8 cellular contexts compared by ENCODE assay signal in genomic region chr7:964401-965231, GRCh38. TPM values are rescaled to one million over a fixed set of nuclear protein-coding genes. Genes with fewer than 3 reads are reported as not detected.
DNase-seq lines count a peak whose midpoint lies in the region; ATAC-seq, FAIRE-seq and TF ChIP-seq lines count a peak whose summit lies in the region.

No MANE protein-coding gene starts in this region.

- no peaks in the 10 kb centered on the region; the same call in 1 of the 2 replicates for H3K9me3 ChIP-seq in Karpas-422 (ENCODE audit: low read length)
- H3K9me3 ChIP-seq in lower lobe of right lung, result no peaks in the 10 kb centered on the region
- no peaks in the 10 kb centered on the region for H3K9me3 ChIP-seq in aorta (ENCODE audit: control insufficient read depth, low read length)

- H3K4me3 ChIP-seq in AG10803 (ENCODE audit: low read length) (no peak overlapping the region), Karpas-422 (ENCODE audit: low read length) (no peak overlapping the region), bronchial epithelial cell (ENCODE audit: low read depth, low read length) (no peak overlapping the region), lower lobe of right lung (peak overlapping the region; percentile 20), aorta (ENCODE audit: low read length in 2 of 2) (no peak overlapping the region)

- H3K79me2 ChIP-seq in Karpas-422 (ENCODE audit: low read length), result no peaks in the 10 kb centered on the region

- no peak overlapping the region for H3K4me2 ChIP-seq in Karpas-422 (ENCODE audit: low read depth, low read length, poor library complexity, severe bottlenecking)

- DNase-seq in AG10803 (ENCODE audit: low read depth), result peak; percentile 71
- DNase-seq in Karpas-422, result peak; percentile 53
- DNase-seq in bronchial epithelial cell (ENCODE audit: low read depth), result no peak
- DNase-seq in lower lobe of right lung, result peak; percentile 44
- DNase-seq in aorta, result peak; percentile 62 to 76
- no peak for DNase-seq in activated naive CD8-positive, alpha-beta T cell treated with anti-CD3 and anti-CD28 coated beads for 36 hours

- no peak overlapping the region for H2AFZ ChIP-seq in Karpas-422 (ENCODE audit: low read length)

- H3K27me3 Mint-ChIP-seq in activated naive CD8-positive, alpha-beta T cell treated with anti-CD3 and anti-CD28 coated beads for 36 hours, result peaks cover 5% of the 10 kb centered on the region

- H3K4me3 Mint-ChIP-seq in activated naive CD8-positive, alpha-beta T cell treated with anti-CD3 and anti-CD28 coated beads for 36 hours, result no peak overlapping the region

- H3K36me3 ChIP-seq in Karpas-422 (ENCODE audit: insufficient read depth, low read length) (peaks cover 8% of the 10 kb centered on the region; the same call in 1 of the 2 replicates), bronchial epithelial cell (ENCODE audit: control insufficient read depth, insufficient read depth, low read length) (peaks cover 7% of the 10 kb centered on the region), lower lobe of right lung (peaks cover 34% of the 10 kb centered on the region), aorta (ENCODE audit: control insufficient read depth in 1 of 2, insufficient read depth in 2 of 2, low read length in 1 of 2) (peaks cover 0 to 4% of the 10 kb centered on the region in 2 donors)

- FAIRE-seq in bronchial epithelial cell (lab: Jason Lieb, UNC), result no peak

- WGBS in aorta, 2 donors, result 5 to 7% methylated on average over 27 of the region's 27 CpGs

- no peaks in the 10 kb centered on the region for H3K9me2 ChIP-seq in Karpas-422 (replicated peaks; ENCODE audit: insufficient read depth, low read length)

- H3K4me1 ChIP-seq in Karpas-422 (ENCODE audit: low read length), result no peaks in the 10 kb centered on the region; the same call in 1 of the 2 replicates
- H3K4me1 ChIP-seq in lower lobe of right lung, result peaks cover 47% of the 10 kb centered on the region
- H3K4me1 ChIP-seq in aorta (ENCODE audit: control insufficient read depth in 1 of 2, insufficient read depth in 2 of 2, low read length in 2 of 2), result no peaks in the 10 kb centered on the region

- peaks cover 28% of the 10 kb centered on the region; the same call in 1 of the 2 replicates for H4K20me1 ChIP-seq in Karpas-422 (ENCODE audit: insufficient read depth, low read depth, low read length)

- no peak for TF ChIP-seq POLR2A in GM18505 (IDR thresholded peaks at IDR 0.05; ENCODE audit: borderline replicate concordance, extremely low read depth, insufficient read depth, insufficient read length)

- H3K4me1 Mint-ChIP-seq in activated naive CD8-positive, alpha-beta T cell treated with anti-CD3 and anti-CD28 coated beads for 36 hours, result peaks cover 19% of the 10 kb centered on the region

- peak; percentile 53 for TF ChIP-seq CTCF in AG10803 (conservative IDR thresholded peaks at IDR 0.05; ENCODE audit: low read length)
- peak; percentile 12 for TF ChIP-seq CTCF in bronchial epithelial cell (IDR thresholded peaks at IDR 0.05; ENCODE audit: insufficient read depth, low read length, severe bottlenecking)
- TF ChIP-seq CTCF in lower lobe of right lung (IDR thresholded peaks at IDR 0.05), result no peak

- H3K27ac Mint-ChIP-seq in activated naive CD8-positive, alpha-beta T cell treated with anti-CD3 and anti-CD28 coated beads for 36 hours, result no peak overlapping the region

- H3K9me3 Mint-ChIP-seq in activated naive CD8-positive, alpha-beta T cell treated with anti-CD3 and anti-CD28 coated beads for 36 hours, result no peaks in the 10 kb centered on the region

- peaks cover 6% of the 10 kb centered on the region for H3K36me3 Mint-ChIP-seq in activated naive CD8-positive, alpha-beta T cell treated with anti-CD3 and anti-CD28 coated beads for 36 hours

- H3K9ac ChIP-seq in Karpas-422 (ENCODE audit: low read length), result no peak overlapping the region

- ATAC-seq in lower lobe of right lung, result peak; percentile 36 to 44
- ATAC-seq in aorta (ENCODE audit: low FRiP score), result peak; percentile 66
- ATAC-seq in GM18505 (IDR thresholded peaks at IDR 0.05; ENCODE audit: unreplicated experiment), result no peak
- ATAC-seq in HG02763 (IDR thresholded peaks at IDR 0.05; ENCODE audit: unreplicated experiment), result no peak

- intact Hi-C loops in lower lobe of right lung (cut with DNase I), result no loop called here
- intact Hi-C loops in aorta (cut with DNase I), result no loop called here

- H3K27ac ChIP-seq in Karpas-422 (ENCODE audit: low read length), result no peak overlapping the region
- H3K27ac ChIP-seq in lower lobe of right lung, result peak overlapping the region; percentile 26
- H3K27ac ChIP-seq in aorta (ENCODE audit: low read depth in 1 of 2, low read length in 2 of 2), result peak overlapping the region; percentile 62 to 78

- no peaks in the 10 kb centered on the region for H3K27me3 ChIP-seq in Karpas-422 (ENCODE audit: low read length)
- H3K27me3 ChIP-seq in bronchial epithelial cell (ENCODE audit: control insufficient read depth, insufficient read depth, low read length), result no peaks in the 10 kb centered on the region
- H3K27me3 ChIP-seq in lower lobe of right lung (ENCODE audit: low read depth), result no peaks in the 10 kb centered on the region
- no peaks in the 10 kb centered on the region for H3K27me3 ChIP-seq in aorta (ENCODE audit: control insufficient read depth in 1 of 2, insufficient read depth in 2 of 2, low read length in 1 of 2)

RNA-seq across cellular contexts. Expression of gene ADAP1, which starts 10.1 kb away (rescaled TPM):
- total RNA-seq in Karpas-422 (2014; rRNA removed; shearing (Covaris generic); ENCODE audit: low replicate concordance), result not detected in 2 replicates
- total RNA-seq in bronchial epithelial cell (26.9 and 45.3 TPM in 2 replicates), lower lobe of right lung (33.9 TPM), aorta (10 to 100 TPM; 10.8 to 11.9 TPM)
- 10 to 100 TPM in 1 of 2 donors, 1 to 10 TPM in 1; 4.3 to 16.9 TPM for polyA plus RNA-seq in aorta
- total RNA-seq in activated naive CD8-positive, alpha-beta T cell treated with anti-CD3 and anti-CD28 coated beads for 36 hours, result 10 to 100 TPM; 49.9 to 56.7 TPM

RNA-seq across cellular contexts. Expression of gene COX19, which starts 10.7 kb away (rescaled TPM):
- total RNA-seq in Karpas-422 (2014; rRNA removed; shearing (Covaris generic); ENCODE audit: low replicate concordance), result 14.5 and 20.5 TPM in 2 replicates
- total RNA-seq in bronchial epithelial cell (12.9 and 17.5 TPM in 2 replicates), lower lobe of right lung (12.9 TPM), aorta (10 to 100 TPM; 10.8 to 17.0 TPM)
- polyA plus RNA-seq in aorta, result 1 to 10 TPM; 3.1 to 6.7 TPM
- 10 to 100 TPM; 17.7 to 18.1 TPM for total RNA-seq in activated naive CD8-positive, alpha-beta T cell treated with anti-CD3 and anti-CD28 coated beads for 36 hours

RNA-seq across cellular contexts. Expression of gene CYP2W1, which starts 18.4 kb away (rescaled TPM):
- not detected in 2 replicates for total RNA-seq in Karpas-422 (2014; rRNA removed; shearing (Covaris generic); ENCODE audit: low replicate concordance)
- total RNA-seq in bronchial epithelial cell, result 0.51 TPM in 1 of 2 replicates, not detected in the other
- total RNA-seq in lower lobe of right lung, result not detected
- not detected for total RNA-seq in aorta
- not detected for polyA plus RNA-seq in aorta
- not detected for total RNA-seq in activated naive CD8-positive, alpha-beta T cell treated with anti-CD3 and anti-CD28 coated beads for 36 hours

Comparison
In these comparisons a context has a peak if more than half of its experiments do, and no peak if none do; other contexts are left out.
1. DNase-seq: peak in AG10803 (single experiment), Karpas-422 (single experiment), lower lobe of right lung (single experiment) and aorta (2 of 2); none in bronchial epithelial cell (single experiment) and activated naive CD8-positive, alpha-beta T cell treated with anti-CD3 and anti-CD28 coated beads for 36 hours (single experiment).
2. ATAC-seq: peak in lower lobe of right lung (2 of 2) and aorta (single experiment); none in GM18505 (single experiment) and HG02763 (single experiment).
3. RNA of gene ADAP1, which starts 10.1 kb away (total RNA-seq): 49.9 to 56.7 TPM in activated naive CD8-positive, alpha-beta T cell treated with anti-CD3 and anti-CD28 coated beads for 36 hours, 33.9 TPM in lower lobe of right lung (single experiment), 26.9 to 45.3 TPM in bronchial epithelial cell and 10.8 to 11.9 TPM in aorta; not detected in Karpas-422; every median in the first group is over 10 times any median in the second.